ENCODE assay signal across 17 cellular contexts in the genomic region with DNA sequence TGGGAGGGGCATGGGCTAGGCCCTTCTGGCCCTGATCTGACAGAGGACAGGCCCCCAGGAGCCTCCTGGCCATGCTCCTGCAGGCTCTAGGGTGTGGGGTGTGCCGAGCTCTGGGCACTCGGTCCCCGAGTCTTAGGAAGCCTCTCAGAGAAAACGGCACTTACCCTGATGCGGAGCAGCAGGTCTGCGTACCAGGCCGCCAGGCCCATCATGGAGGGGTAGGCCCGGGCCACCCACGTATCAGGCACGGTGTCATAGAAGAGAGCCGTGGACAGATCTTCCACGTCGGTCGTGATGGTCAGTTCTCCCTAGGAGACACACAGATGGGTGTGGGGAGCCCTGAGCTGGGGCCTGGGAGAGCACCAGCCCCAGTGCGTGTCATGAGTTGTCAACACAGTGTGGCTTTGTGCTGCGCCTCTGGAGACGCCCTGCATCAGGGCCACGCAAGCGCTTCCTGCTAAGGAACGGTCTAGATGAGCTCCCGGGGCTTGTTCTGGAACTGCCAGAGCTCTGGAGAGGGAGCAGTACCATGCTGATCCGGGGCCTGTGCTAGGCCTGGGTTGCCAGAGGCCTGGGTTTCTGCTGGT. TPM values are rescaled to one million over a fixed set of nuclear protein-coding genes. Genes with fewer than 3 reads are reported as not detected.
DNase-seq lines count a peak whose midpoint lies in the region; ATAC-seq, FAIRE-seq and TF ChIP-seq lines count a peak whose summit lies in the region.
"Had no signal": no experiment of that assay in that cellular context is flagged by ENCODE, and none has a peak within 500 bp of the region (broad histone marks: within the 10 kb centered on the region; RNA-seq: fewer than 3 reads in every experiment).

No MANE protein-coding gene starts in this region.

- POLR2A ChIA-PET in GM12878 (lab: Charles Lee) (no interaction called here), WTC11 (lab: Charles Lee) (no interaction called here)

- intact Hi-C loops in GM12878 (cut with micrococcal nuclease; ENCODE audit: unreplicated experiment): loop anchor here (10.0 kb wide), 1 partner anchor 342 kb away; no protein-coding TSS in a partner anchor
- intact Hi-C loops in kidney (cut with DNase I): no loop called here

- SMC1A ChIA-PET in GM12878 (lab: Charles Lee; ENCODE audit: uncharacterized antibody, unreplicated experiment): interaction anchor here (0.7 kb wide), 2 partner anchors 53 to 413 kb away, joined by 3 read pairs; no protein-coding TSS in a partner anchor

- no peaks in the 10 kb centered on the region for H3K9me3 Mint-ChIP-seq in WTC11

- H3K9me3 ChIP-seq in GM12878 (replicated peaks; ENCODE audit: control insufficient read depth, insufficient read depth, low read length): no peaks in the 10 kb centered on the region
- no peaks in the 10 kb centered on the region for H3K9me3 ChIP-seq in kidney (ENCODE audit: control insufficient read depth in 1 of 2, low read length in 2 of 2)

- H4K20me1 ChIP-seq in GM12878 (ENCODE audit: control insufficient read depth, insufficient read depth): no peaks in the 10 kb centered on the region; the same call in 1 of the 2 replicates

- no peak overlapping the region for H3K27ac Mint-ChIP-seq in WTC11

- peak; percentile 40 for TF ChIP-seq POLR2A in GM12878 (IDR thresholded peaks at IDR 0.05; ENCODE audit: low read depth, low read length)

- H3K27me3 Mint-ChIP-seq in WTC11 (ENCODE audit: low read depth): no peaks in the 10 kb centered on the region

- ATAC-seq in GM12878: no peak
- ATAC-seq in HG02981 (IDR thresholded peaks at IDR 0.05; ENCODE audit: unreplicated experiment): no peak
- no peak for ATAC-seq in WTC11

- H3K36me3 ChIP-seq in GM12878 (ENCODE audit: control insufficient read depth in 2 of 2, insufficient read depth in 2 of 2, low read length in 1 of 2) (peaks cover 25% of the 10 kb centered on the region in 2 experiments), kidney (ENCODE audit: control insufficient read depth in 1 of 2, insufficient read depth in 2 of 2, low read length in 2 of 2) (peaks cover 14 to 29% of the 10 kb centered on the region in 2 donors)

- no peak overlapping the region for H3K27ac ChIP-seq in GM12878 (ENCODE audit: control insufficient read depth, insufficient read depth)
- H3K27ac ChIP-seq in kidney (ENCODE audit: low read depth in 2 of 2, low read length in 2 of 2): no peak overlapping the region
- H3K27ac ChIP-seq: HL-60, RWPE1 had no signal

- H3K4me1 ChIP-seq in GM12878 (ENCODE audit: control insufficient read depth, insufficient read depth, low read length) (no peaks in the 10 kb centered on the region), kidney (ENCODE audit: control insufficient read depth in 1 of 2, insufficient read depth in 1 of 2, low read depth in 1 of 2, low read length in 2 of 2) (no peaks in the 10 kb centered on the region)

- H3K79me2 ChIP-seq in GM12878 (ENCODE audit: control insufficient read depth, insufficient read depth, low read length): no peaks in the 10 kb centered on the region

- in situ Hi-C loops in GM12878 (cut with MboI): no loop called here

- CTCF ChIA-PET in GM12878 (lab: Yijun Ruan, JAX): interaction anchor here (8.5 kb wide), 1 partner anchor 63 kb away, joined by 96 read pairs; no protein-coding TSS in a partner anchor
- CTCF ChIA-PET in WTC11 (lab: Charles Lee): interaction anchor here (1.2 kb wide), 1 partner anchor 113 kb away, joined by 3 read pairs; no protein-coding TSS in a partner anchor

- BruUV-seq in GM12878 (replicated peaks; lab: Mats Ljungman, UMichigan): no TSS peak

- no peak overlapping the region for H2AFZ ChIP-seq in GM12878 (ENCODE audit: control insufficient read depth, low read depth, low read length)

- no peak for TF ChIP-seq EP300 in GM12878 (IDR thresholded peaks at IDR 0.05; ENCODE audit: borderline replicate concordance in 1 of 2, control insufficient read depth in 1 of 2, low read depth in 2 of 2, low read length in 2 of 2)

- RAD21 ChIA-PET in GM12878 (lab: Charles Lee; ENCODE audit: unreplicated experiment): no interaction called here

- no peak overlapping the region for H3K4me3 ChIP-seq in GM12878
- no peak overlapping the region for H3K4me3 ChIP-seq in kidney (ENCODE audit: low read length in 2 of 2)

- TF ChIP-seq RAD21 in GM12878 (IDR thresholded peaks at IDR 0.05; ENCODE audit: insufficient read depth, low read depth, low read length): no peak

- H3K27me3 ChIP-seq in GM12878 (replicated peaks in 1 of 2; ENCODE audit: control insufficient read depth in 2 of 2, insufficient read depth in 2 of 2, low read length in 1 of 2): no peaks in the 10 kb centered on the region

- H3K4me1 Mint-ChIP-seq in WTC11: peaks cover 13% of the 10 kb centered on the region

- DNase-seq in C1 segment of cervical spinal cord (lab: John Stamatoyannopoulos, UW) (peak in 8 of 14 donors; percentile 25 to 77 (median 42)), GM12878 (ENCODE audit: low read depth, low spot score) (no peak), kidney (peak; percentile 64), pons (ENCODE audit: low spot score) (peak; percentile 79), islet precursor cell (no peak), WTC11 (ENCODE audit: low spot score) (no peak)
- DNase-seq: COR-L47, DMS153, KBM-7, NCI-H1417, NCI-H2029, NCI-H2171 treated with DMSO at 0.1 percent for 48 hours, NCI-H748 treated with DMSO at 0.1 percent for 48 hours had no signal

- TF ChIP-seq CTCF in GM12878 (IDR thresholded peaks at IDR 0.05 in 2 of 3, conservative IDR thresholded peaks at IDR 0.05 in 1 of 3; ENCODE audit: control insufficient read depth in 2 of 3, extremely low read depth in 1 of 3, insufficient read depth in 1 of 3, low read depth in 3 of 3, low read length in 3 of 3) (no peak), kidney (IDR thresholded peaks at IDR 0.05; ENCODE audit: borderline replicate concordance, extremely low read depth, insufficient read depth) (no peak), WTC11 (IDR thresholded peaks at IDR 0.05) (no peak)

- peaks cover 39% of the 10 kb centered on the region for H3K36me3 Mint-ChIP-seq in WTC11

- no peak for FAIRE-seq in GM12878 (lab: Jason Lieb, UNC)
- no peak for FAIRE-seq in kidney (lab: Jason Lieb, UNC)
- FAIRE-seq: GM19239 had no signal

- WGBS in GM12878 (ENCODE audit: insufficient coverage, insufficient replicate concordance, low lambda C conversion rate, missing lambda C conversion rate): 97% methylated on average over 22 of the region's 22 CpGs

- H3K9ac ChIP-seq in GM12878 (ENCODE audit: control insufficient read depth, insufficient read depth, low read length) (no peak overlapping the region), kidney (ENCODE audit: low read length in 2 of 2) (no peak overlapping the region)

- no peak overlapping the region for H3K4me2 ChIP-seq in GM12878 (ENCODE audit: control insufficient read depth, insufficient read depth)

- no peak overlapping the region for H3K4me3 Mint-ChIP-seq in WTC11

TF ChIP-seq in GM12878, 131 proteins besides CTCF, POLR2A, EP300 and RAD21 (continues in another document):
- TF ChIP-seq IKZF1 (conservative IDR thresholded peaks at IDR 0.05) (no peak), NFXL1 (IDR thresholded peaks at IDR 0.05; ENCODE audit: borderline replicate concordance) (no peak), ZNF207 (IDR thresholded peaks at IDR 0.05; ENCODE audit: borderline replicate concordance) (no peak)

TF ChIP-seq in WTC11, 78 proteins besides CTCF, POLR2A, EP300 and RAD21 (continues in another document):
- TF ChIP-seq ZNF396 (CRISPR knock-in tag; IDR thresholded peaks at IDR 0.05; ENCODE audit: borderline replicate concordance) (no peak), ZNF121 (CRISPR knock-in tag; IDR thresholded peaks at IDR 0.05) (no peak)
- TF ChIP-seq, protein P1, sequence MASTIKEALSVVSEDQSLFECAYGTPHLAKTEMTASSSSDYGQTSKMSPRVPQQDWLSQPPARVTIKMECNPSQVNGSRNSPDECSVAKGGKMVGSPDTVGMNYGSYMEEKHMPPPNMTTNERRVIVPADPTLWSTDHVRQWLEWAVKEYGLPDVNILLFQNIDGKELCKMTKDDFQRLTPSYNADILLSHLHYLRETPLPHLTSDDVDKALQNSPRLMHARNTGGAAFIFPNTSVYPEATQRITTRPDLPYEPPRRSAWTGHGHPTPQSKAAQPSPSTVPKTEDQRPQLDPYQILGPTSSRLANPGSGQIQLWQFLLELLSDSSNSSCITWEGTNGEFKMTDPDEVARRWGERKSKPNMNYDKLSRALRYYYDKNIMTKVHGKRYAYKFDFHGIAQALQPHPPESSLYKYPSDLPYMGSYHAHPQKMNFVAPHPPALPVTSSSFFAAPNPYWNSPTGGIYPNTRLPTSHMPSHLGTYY (CRISPR knock-in tag; IDR thresholded peaks at IDR 0.05): no peak
- TF ChIP-seq, protein P2, sequence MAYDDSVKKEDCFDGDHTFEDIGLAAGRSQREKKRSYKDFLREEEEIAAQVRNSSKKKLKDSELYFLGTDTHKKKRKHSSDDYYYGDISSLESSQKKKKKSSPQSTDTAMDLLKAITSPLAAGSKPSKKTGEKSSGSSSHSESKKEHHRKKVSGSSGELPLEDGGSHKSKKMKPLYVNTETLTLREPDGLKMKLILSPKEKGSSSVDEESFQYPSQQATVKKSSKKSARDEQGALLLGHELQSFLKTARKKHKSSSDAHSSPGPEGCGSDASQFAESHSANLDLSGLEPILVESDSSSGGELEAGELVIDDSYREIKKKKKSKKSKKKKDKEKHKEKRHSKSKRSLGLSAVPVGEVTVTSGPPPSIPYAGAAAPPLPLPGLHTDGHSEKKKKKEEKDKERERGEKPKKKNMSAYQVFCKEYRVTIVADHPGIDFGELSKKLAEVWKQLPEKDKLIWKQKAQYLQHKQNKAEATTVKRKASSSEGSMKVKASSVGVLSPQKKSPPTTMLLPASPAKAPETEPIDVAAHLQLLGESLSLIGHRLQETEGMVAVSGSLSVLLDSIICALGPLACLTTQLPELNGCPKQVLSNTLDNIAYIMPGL (CRISPR knock-in tag; IDR thresholded peaks at IDR 0.05): no peak

RNA-seq across cellular contexts. Expression of a gene that starts 47.9 kb away (rescaled TPM):
- 112 and 119 TPM in 2 replicates for total RNA-seq in GM12878 (2013; cell fraction: nucleolus; rRNA removed)
- total RNA-seq in GM12878 (2014; rRNA removed) (26.5 and 29.2 TPM in 2 replicates), GM12878 (2014; rRNA removed; fragmentation: Illumina TruSeq; extraction: Trizol) (15.0 and 15.9 TPM in 2 replicates), GM12878 (2021) (31.7 and 34.1 TPM in 2 replicates), kidney (65.4 TPM), WTC11 (2021) (45.4 to 51.4 TPM (median 47.0 TPM) in 3 replicates)
- 14.9 TPM for polyA plus RNA-seq in GM12878 (2011; ENCODE audit: low read depth)
- polyA plus RNA-seq in GM12878 (2011; rRNA removed) (19.4 and 28.3 TPM in 2 replicates), GM12878 (2014; fragmentation: Illumina TruSeq; extraction: Trizol) (13.4 and 19.1 TPM in 2 replicates), GM12878 (2014; fragmentation: Nextera tagmentation; extraction: Ambion mirVana) (1 to 10 TPM; 1.3 to 1.9 TPM), GM12878 (2014; rRNA removed) (32.2 and 33.1 TPM in 2 replicates), GM12878 (2016; fragmentation: Nextera tagmentation; extraction: Ambion mirVana) (10 to 100 TPM; 36.3 to 37.6 TPM), kidney (ENCODE audit: insufficient read depth, low read depth, low replicate concordance) (15.6 TPM)
- 33.3 and 45.6 TPM in 2 replicates for polyA plus RNA-seq in GM12878 (2011; cell fraction: cytosol; rRNA removed)
- 145 and 149 TPM in 2 replicates for polyA plus RNA-seq in GM12878 (2011; cell fraction: nucleus; rRNA removed)
- polyA plus RNA-seq in GM12878 (2012): 26.4 and 26.6 TPM in 2 replicates
- 25.3 and 42.4 TPM in 2 replicates for polyA minus RNA-seq in GM12878 (2011; rRNA and poly(A)+ RNA removed)
- 11.9 TPM in 2 replicates for polyA minus RNA-seq in GM12878 (2011; cell fraction: cytosol; rRNA and poly(A)+ RNA removed)
- 41.8 and 50.4 TPM in 2 replicates for polyA minus RNA-seq in GM12878 (2011; cell fraction: nucleus; rRNA and poly(A)+ RNA removed)

Comparison
In these comparisons a context has a peak if more than half of its experiments do, and no peak if none do; other contexts are left out.
1. DNase-seq: peak in C1 segment of cervical spinal cord (8 of 14), kidney (single experiment) and pons (single experiment); none in GM12878 (single experiment), islet precursor cell (single experiment) and WTC11 (single experiment).